Comparison of ENCODE assay signal across 8 cellular contexts in genomic region chr22:22810018-22810427, GRCh38.
DNase-seq lines count a peak whose midpoint lies in the region; ATAC-seq and TF ChIP-seq lines count a peak whose summit lies in the region.

No MANE protein-coding gene starts in this region.

- peak; percentile 57 to 86 (median 67) for DNase-seq in CD8-positive, alpha-beta T cell
- peak; percentile 5 for DNase-seq in M059J (ENCODE audit: low read depth)
- peak; percentile 82 for DNase-seq in activated CD8-positive, alpha-beta memory T cell treated with anti-CD3 and anti-CD28 coated beads, Interleukin-2, amount 50 U/mL, for 48 hours
- peak; percentile 8 for DNase-seq in fibroblast of peridontal ligament (ENCODE audit: extremely low read depth)
- peak; percentile 52 to 71 for DNase-seq in psoas muscle
- DNase-seq in COLO668 (lab: John Stamatoyannopoulos, UW; ENCODE audit: unreplicated experiment) = no peak

- no peaks in the 10 kb centered on the region for H3K9me3 Mint-ChIP-seq in CD8-positive, alpha-beta T cell

- WGBS in psoas muscle, 3 donors = 59 to 69% (median 60%) methylated on average over 5 of the region's 5 CpGs

- H3K4me1 ChIP-seq in CD8-positive, alpha-beta T cell (ENCODE audit: insufficient read depth, low read length) = peaks cover 21% of the 10 kb centered on the region
- H3K4me1 ChIP-seq in psoas muscle = no peaks in the 10 kb centered on the region

- POLR2A ChIA-PET in CD8-positive, alpha-beta T cell (lab: Charles Lee) = interaction anchor here (0.7 to 2.2 kb wide), 8 partner anchors 9 to 74 kb away, joined by 3 to 6 read pairs (median 4); no protein-coding TSS in a partner anchor

- peak; percentile 84 for ATAC-seq in CD8-positive, alpha-beta T cell
- ATAC-seq in psoas muscle (peak in 2 of 4 donors; percentile 46 to 59), GM19023 (IDR thresholded peaks at IDR 0.05; ENCODE audit: unreplicated experiment) (no peak), HG02588 (IDR thresholded peaks at IDR 0.05; ENCODE audit: unreplicated experiment) (no peak)

- no peaks in the 10 kb centered on the region for H3K36me3 Mint-ChIP-seq in CD8-positive, alpha-beta T cell

- TF ChIP-seq CTCF in CD8-positive, alpha-beta T cell (IDR thresholded peaks at IDR 0.05) = peak; percentile 64
- peak; percentile 62 for TF ChIP-seq CTCF in psoas muscle (IDR thresholded peaks at IDR 0.05)

- intact Hi-C loops in CD8-positive, alpha-beta T cell (cut with DNase I, micrococcal nuclease) = loop anchor here (1.0 to 2.0 kb wide), 5 partner anchors 39 to 75 kb away; no protein-coding TSS in a partner anchor
- intact Hi-C loops in psoas muscle (cut with DNase I) = no loop called here

- peak overlapping the region; percentile 37 for H3K4me3 Mint-ChIP-seq in CD8-positive, alpha-beta T cell

- no peak overlapping the region for H3K27ac ChIP-seq in CD8-positive, alpha-beta T cell (ENCODE audit: low read depth, low read length)
- no peak overlapping the region for H3K27ac ChIP-seq in psoas muscle

- peaks cover 53% of the 10 kb centered on the region for H3K4me1 Mint-ChIP-seq in CD8-positive, alpha-beta T cell (ENCODE audit: low read depth)

- no peaks in the 10 kb centered on the region for H3K27me3 ChIP-seq in CD8-positive, alpha-beta T cell (ENCODE audit: insufficient read depth, low read length)
- H3K27me3 ChIP-seq in psoas muscle (ENCODE audit: insufficient read depth in 3 of 3, low read length in 2 of 3) = peaks cover 0 to under 1% (median 0%) of the 10 kb centered on the region in 3 donors

- CTCF ChIA-PET in CD8-positive, alpha-beta T cell (lab: Charles Lee) = interaction anchor here (0.6 to 20.8 kb wide), 26 partner anchors 8 to 147 kb away, joined by 3 to 281 read pairs (median 9); no protein-coding TSS in a partner anchor

- no peaks in the 10 kb centered on the region for H3K36me3 ChIP-seq in CD8-positive, alpha-beta T cell (ENCODE audit: insufficient read depth, low read length)
- H3K36me3 ChIP-seq in psoas muscle (ENCODE audit: insufficient read depth in 1 of 2, low read depth in 1 of 2) = no peaks in the 10 kb centered on the region

- H3K27me3 Mint-ChIP-seq in CD8-positive, alpha-beta T cell (ENCODE audit: low read depth) = no peaks in the 10 kb centered on the region

- peak overlapping the region; percentile 49 for H3K27ac Mint-ChIP-seq in CD8-positive, alpha-beta T cell

- no peaks in the 10 kb centered on the region for H3K9me3 ChIP-seq in CD8-positive, alpha-beta T cell (ENCODE audit: low read length)
- H3K9me3 ChIP-seq in psoas muscle = no peaks in the 10 kb centered on the region

- H3K4me3 ChIP-seq in CD8-positive, alpha-beta T cell (ENCODE audit: low read depth, low read length) = no peak overlapping the region
- no peak overlapping the region for H3K4me3 ChIP-seq in psoas muscle

Comparison
In these comparisons a context has a peak if more than half of its experiments do, and no peak if none do; other contexts are left out.
1. intact Hi-C loops: an anchor here in CD8-positive, alpha-beta T cell (1.0 to 2.0 kb wide); none called in psoas muscle.